In genomic region chrX:154008521-154008920, GRCh38 we compare ENCODE assay signal across 19 cellular contexts. TPM values are rescaled to one million over a fixed set of nuclear protein-coding genes. Genes with fewer than 3 reads are reported as not detected.
DNase-seq lines count a peak whose midpoint lies in the region; ATAC-seq and TF ChIP-seq lines count a peak whose summit lies in the region.
"Had no signal": no experiment of that assay in that cellular context is flagged by ENCODE, and none has a peak within 500 bp of the region (broad histone marks: within the 10 kb centered on the region; RNA-seq: fewer than 3 reads in every experiment).

No MANE protein-coding gene starts in this region.

- no peak overlapping the region for H3K4me3 Mint-ChIP-seq in stimulated activated naive CD8-positive, alpha-beta T cell treated with anti-CD3 and anti-CD28 coated beads, Interleukin-15, Interleukin-2, amounts not matched to agents 100 ng/mL and 50 ng/mL, for 24 hours
- no peak overlapping the region for H3K4me3 Mint-ChIP-seq in stimulated activated naive CD8-positive, alpha-beta T cell treated with anti-CD3 and anti-CD28 coated beads, Interleukin-15, amount 100 ng/mL, for 72 hours
- H3K4me3 Mint-ChIP-seq in activated CD8-positive, alpha-beta T cell treated with anti-CD3 and anti-CD28 coated beads for 36 hours, result no peak overlapping the region
- H3K4me3 Mint-ChIP-seq in stimulated activated naive B cell treated with anti-CD40 and anti-IgM and Interleukin-4, amounts not matched to agents 10 μg/mL and 1 μg/mL and 100 μg/mL, for 72 hours, result peak overlapping the region; percentile 61 to 75

- no peak for DNase-seq in stimulated activated naive CD8-positive, alpha-beta T cell treated with anti-CD3 and anti-CD28 coated beads, Interleukin-15, amount 100 ng/mL, for 72 hours
- DNase-seq in activated CD8-positive, alpha-beta T cell treated with anti-CD3 and anti-CD28 coated beads for 36 hours, result no peak
- no peak for DNase-seq in stimulated activated naive B cell treated with anti-CD40 and anti-IgM and Interleukin-4, amounts not matched to agents 10 μg/mL and 1 μg/mL and 100 μg/mL, for 72 hours
- DNase-seq in medulla oblongata (ENCODE audit: extremely low spot score), result no peak
- DNase-seq in HK-2 (ENCODE audit: unreplicated experiment), result no peak
- no peak for DNase-seq in EL
- DNase-seq: activated CD4-positive, alpha-beta T cell treated with anti-CD3 and anti-CD28 coated beads, Interleukin-2, amount 50 U/mL, for 4 hours; activated T-cell treated with anti-CD3 and anti-CD28 coated beads, Interleukin-2, amount 50 U/mL, for 1 hour; DMS79 treated with DMSO at 0.1 percent for 48 hours; foreskin fibroblast; NCI-H2029; NCI-H524 treated with DMSO at 0.1 percent for 48 hours; occipital lobe; right lobe of liver; Right ventricle myocardium superior; stimulated activated naive CD4-positive, alpha-beta T cell treated with Interleukin-2 at 50 U/mL for 16 hours; T-helper 1 cell had no signal

- no peak for ATAC-seq in stimulated activated naive CD8-positive, alpha-beta T cell treated with anti-CD3 and anti-CD28 coated beads, Interleukin-15, amount 100 ng/mL, for 72 hours
- peak; percentile 30 for ATAC-seq in HG03342 (IDR thresholded peaks at IDR 0.05; ENCODE audit: unreplicated experiment)
- ATAC-seq in activated CD8-positive, alpha-beta T cell treated with anti-CD3 and anti-CD28 coated beads for 36 hours, result no peak
- ATAC-seq in stimulated activated naive B cell treated with anti-CD40 and anti-IgM and Interleukin-4, amounts not matched to agents 10 μg/mL and 1 μg/mL and 100 μg/mL, for 72 hours (replicated peaks), result peak in 1 of 2 donors; percentile 10
- ATAC-seq: right lobe of liver had no signal

- TF ChIP-seq CTCF in activated CD8-positive, alpha-beta T cell treated with anti-CD3 and anti-CD28 coated beads for 36 hours (IDR thresholded peaks at IDR 0.05), result no peak

- H3K9me3 Mint-ChIP-seq in stimulated activated naive CD8-positive, alpha-beta T cell treated with anti-CD3 and anti-CD28 coated beads, Interleukin-15, Interleukin-2, amounts not matched to agents 100 ng/mL and 50 ng/mL, for 24 hours, result no peaks in the 10 kb centered on the region
- no peaks in the 10 kb centered on the region for H3K9me3 Mint-ChIP-seq in stimulated activated naive CD8-positive, alpha-beta T cell treated with anti-CD3 and anti-CD28 coated beads, Interleukin-15, amount 100 ng/mL, for 72 hours
- H3K9me3 Mint-ChIP-seq in activated CD8-positive, alpha-beta T cell treated with anti-CD3 and anti-CD28 coated beads for 36 hours, result no peaks in the 10 kb centered on the region
- H3K9me3 Mint-ChIP-seq in stimulated activated naive B cell treated with anti-CD40 and anti-IgM and Interleukin-4, amounts not matched to agents 10 μg/mL and 1 μg/mL and 100 μg/mL, for 72 hours, result no peaks in the 10 kb centered on the region

- CTCF ChIA-PET in activated CD8-positive, alpha-beta T cell treated with anti-CD3 and anti-CD28 coated beads for 36 hours (lab: Charles Lee), result no interaction called here

- H3K36me3 Mint-ChIP-seq in stimulated activated naive CD8-positive, alpha-beta T cell treated with anti-CD3 and anti-CD28 coated beads, Interleukin-15, Interleukin-2, amounts not matched to agents 100 ng/mL and 50 ng/mL, for 24 hours (ENCODE audit: low read depth), result peaks cover 21% of the 10 kb centered on the region
- peaks cover 35% of the 10 kb centered on the region for H3K36me3 Mint-ChIP-seq in activated CD8-positive, alpha-beta T cell treated with anti-CD3 and anti-CD28 coated beads for 36 hours (ENCODE audit: low read depth)
- peaks cover 8 to 20% of the 10 kb centered on the region in 2 donors for H3K36me3 Mint-ChIP-seq in stimulated activated naive B cell treated with anti-CD40 and anti-IgM and Interleukin-4, amounts not matched to agents 10 μg/mL and 1 μg/mL and 100 μg/mL, for 72 hours

- no peaks in the 10 kb centered on the region for H3K27me3 Mint-ChIP-seq in stimulated activated naive CD8-positive, alpha-beta T cell treated with anti-CD3 and anti-CD28 coated beads, Interleukin-15, Interleukin-2, amounts not matched to agents 100 ng/mL and 50 ng/mL, for 24 hours
- H3K27me3 Mint-ChIP-seq in stimulated activated naive CD8-positive, alpha-beta T cell treated with anti-CD3 and anti-CD28 coated beads, Interleukin-15, amount 100 ng/mL, for 72 hours, result no peaks in the 10 kb centered on the region
- no peaks in the 10 kb centered on the region for H3K27me3 Mint-ChIP-seq in activated CD8-positive, alpha-beta T cell treated with anti-CD3 and anti-CD28 coated beads for 36 hours
- H3K27me3 Mint-ChIP-seq in stimulated activated naive B cell treated with anti-CD40 and anti-IgM and Interleukin-4, amounts not matched to agents 10 μg/mL and 1 μg/mL and 100 μg/mL, for 72 hours, result peaks cover 0 to 4% of the 10 kb centered on the region in 2 donors

- peaks cover 13% of the 10 kb centered on the region for H3K4me1 Mint-ChIP-seq in stimulated activated naive CD8-positive, alpha-beta T cell treated with anti-CD3 and anti-CD28 coated beads, Interleukin-15, Interleukin-2, amounts not matched to agents 100 ng/mL and 50 ng/mL, for 24 hours (ENCODE audit: low read depth)
- H3K4me1 Mint-ChIP-seq in stimulated activated naive CD8-positive, alpha-beta T cell treated with anti-CD3 and anti-CD28 coated beads, Interleukin-15, amount 100 ng/mL, for 72 hours, result peaks cover 18% of the 10 kb centered on the region
- H3K4me1 Mint-ChIP-seq in activated CD8-positive, alpha-beta T cell treated with anti-CD3 and anti-CD28 coated beads for 36 hours (ENCODE audit: low read depth), result peaks cover 6% of the 10 kb centered on the region
- peaks cover 15 to 56% of the 10 kb centered on the region in 2 donors for H3K4me1 Mint-ChIP-seq in stimulated activated naive B cell treated with anti-CD40 and anti-IgM and Interleukin-4, amounts not matched to agents 10 μg/mL and 1 μg/mL and 100 μg/mL, for 72 hours

- POLR2A ChIA-PET in activated CD8-positive, alpha-beta T cell treated with anti-CD3 and anti-CD28 coated beads for 36 hours (lab: Charles Lee), result interaction anchor here (1.5 kb wide), 1 partner anchor 13 kb away, joined by 5 read pairs; no protein-coding TSS in a partner anchor

- peak overlapping the region; percentile 81 for H3K27ac Mint-ChIP-seq in stimulated activated naive CD8-positive, alpha-beta T cell treated with anti-CD3 and anti-CD28 coated beads, Interleukin-15, Interleukin-2, amounts not matched to agents 100 ng/mL and 50 ng/mL, for 24 hours
- H3K27ac Mint-ChIP-seq in stimulated activated naive CD8-positive, alpha-beta T cell treated with anti-CD3 and anti-CD28 coated beads, Interleukin-15, amount 100 ng/mL, for 72 hours, result peak overlapping the region in 1 of 2 donors; percentile 71
- H3K27ac Mint-ChIP-seq in activated CD8-positive, alpha-beta T cell treated with anti-CD3 and anti-CD28 coated beads for 36 hours, result peak overlapping the region; percentile 42
- H3K27ac Mint-ChIP-seq in stimulated activated naive B cell treated with anti-CD40 and anti-IgM and Interleukin-4, amounts not matched to agents 10 μg/mL and 1 μg/mL and 100 μg/mL, for 72 hours, result peak overlapping the region; percentile 97

- intact Hi-C loops in activated CD8-positive, alpha-beta T cell treated with anti-CD3 and anti-CD28 coated beads for 36 hours (cut with micrococcal nuclease), result no loop called here

RNA-seq across cellular contexts. Expression of gene IRAK1, which starts 11.2 kb away (rescaled TPM):
- total RNA-seq in activated CD8-positive, alpha-beta T cell treated with anti-CD3 and anti-CD28 coated beads for 36 hours, result 100 to 1,000 TPM; 134 to 136 TPM

RNA-seq across cellular contexts. Expression of gene TMEM187, which starts 36.0 kb away (rescaled TPM):
- 1 to 10 TPM; 4.4 to 4.5 TPM for total RNA-seq in activated CD8-positive, alpha-beta T cell treated with anti-CD3 and anti-CD28 coated beads for 36 hours

RNA-seq across cellular contexts. Expression of gene HCFC1, which starts 36.9 kb away (rescaled TPM):
- total RNA-seq in activated CD8-positive, alpha-beta T cell treated with anti-CD3 and anti-CD28 coated beads for 36 hours, result 100 to 1,000 TPM; 115 to 116 TPM

Comparison
In these comparisons a context has a peak if more than half of its experiments do, and no peak if none do; other contexts are left out.
1. H3K4me3 Mint-ChIP-seq: peak in stimulated activated naive B cell treated with anti-CD40 and anti-IgM and Interleukin-4, amounts not matched to agents 10 μg/mL and 1 μg/mL and 100 μg/mL, for 72 hours (2 of 2); none in stimulated activated naive CD8-positive, alpha-beta T cell treated with anti-CD3 and anti-CD28 coated beads, Interleukin-15, Interleukin-2, amounts not matched to agents 100 ng/mL and 50 ng/mL, for 24 hours (single experiment), stimulated activated naive CD8-positive, alpha-beta T cell treated with anti-CD3 and anti-CD28 coated beads, Interleukin-15, amount 100 ng/mL, for 72 hours (0 of 2) and activated CD8-positive, alpha-beta T cell treated with anti-CD3 and anti-CD28 coated beads for 36 hours (single experiment).